11 cellular contexts compared by ENCODE assay signal in the genomic region with DNA sequence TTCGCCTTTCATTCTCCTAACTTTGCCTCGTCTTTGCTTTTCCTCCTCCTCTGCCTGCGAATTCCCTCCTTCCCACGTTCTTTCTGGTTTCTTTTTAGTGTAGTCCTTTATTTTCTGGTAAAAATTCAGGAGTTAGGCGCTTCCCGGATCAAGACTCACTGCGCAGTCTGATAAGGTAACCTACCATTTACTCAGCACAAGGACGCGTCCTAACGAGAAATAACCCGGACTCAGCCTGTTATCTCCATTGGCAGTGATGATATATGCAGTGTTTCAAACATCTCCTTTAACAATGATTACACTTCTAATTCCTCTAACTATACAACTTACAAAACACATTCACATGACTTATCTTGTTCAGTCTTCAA. TPM values are rescaled to one million over a fixed set of nuclear protein-coding genes. Genes with fewer than 3 reads are reported as not detected.
DNase-seq lines count a peak whose midpoint lies in the region; ATAC-seq and TF ChIP-seq lines count a peak whose summit lies in the region.
"Had no signal": no experiment of that assay in that cellular context is flagged by ENCODE, and none has a peak within 500 bp of the region (broad histone marks: within the 10 kb centered on the region; RNA-seq: fewer than 3 reads in every experiment).

No MANE protein-coding gene starts in this region.

- H3K4me3 ChIP-seq in endocrine pancreas (ENCODE audit: control insufficient read depth, insufficient read depth, low read length) (peak overlapping the region; percentile 44), mucosa of stomach (ENCODE audit: low read length) (peak overlapping the region; percentile 9), vagina (peak overlapping the region; percentile 46 to 49)

- H3K27me3 ChIP-seq in endocrine pancreas (ENCODE audit: control insufficient read depth, insufficient read depth, low read length) (peaks cover 3% of the 10 kb centered on the region), mucosa of stomach (ENCODE audit: control insufficient read depth, insufficient read depth, low read length) (peaks cover 27% of the 10 kb centered on the region), vagina (no peaks in the 10 kb centered on the region)

- ATAC-seq in Right ventricle myocardium superior (ENCODE audit: poor library complexity) (peak; percentile 28), GM19324 (IDR thresholded peaks at IDR 0.05; ENCODE audit: low FRiP score, unreplicated experiment) (no peak), HG03439 (IDR thresholded peaks at IDR 0.05; ENCODE audit: unreplicated experiment) (no peak)

- no peaks in the 10 kb centered on the region for H3K36me3 ChIP-seq in endocrine pancreas (ENCODE audit: control insufficient read depth, insufficient read depth, low read length)
- no peaks in the 10 kb centered on the region for H3K36me3 ChIP-seq in mucosa of stomach (ENCODE audit: control insufficient read depth, insufficient read depth, low read length)
- no peaks in the 10 kb centered on the region for H3K36me3 ChIP-seq in vagina

- no peaks in the 10 kb centered on the region for H3K9me3 ChIP-seq in endocrine pancreas (ENCODE audit: control insufficient read depth, low read length)
- no peaks in the 10 kb centered on the region for H3K9me3 ChIP-seq in mucosa of stomach (ENCODE audit: control insufficient read depth, low read length)
- no peaks in the 10 kb centered on the region for H3K9me3 ChIP-seq in vagina

- no peak overlapping the region for H3K27ac ChIP-seq in vagina

- DNase-seq in Right ventricle myocardium superior (no peak), cardiac septum (ENCODE audit: low spot score) (no peak), vagina (ENCODE audit: extremely low spot score in 2 of 2) (no peak), COLO829 (ENCODE audit: low spot score) (no peak)
- DNase-seq: DMS79 had no signal

- H3K9ac ChIP-seq in endocrine pancreas (ENCODE audit: control insufficient read depth, insufficient read depth, low read length) (no peak overlapping the region), mucosa of stomach (ENCODE audit: low read length) (no peak overlapping the region)

- H3K4me1 ChIP-seq in endocrine pancreas (ENCODE audit: control insufficient read depth, insufficient read depth, low read length) (no peaks in the 10 kb centered on the region), mucosa of stomach (ENCODE audit: control insufficient read depth, insufficient read depth, low read length) (no peaks in the 10 kb centered on the region), vagina (peaks cover 14% of the 10 kb centered on the region)

- intact Hi-C loops in Right ventricle myocardium superior (cut with DNase I) (no loop called here), cardiac septum (cut with DNase I) (no loop called here), vagina (cut with DNase I) (no loop called here)

- no peak for TF ChIP-seq CTCF in vagina (IDR thresholded peaks at IDR 0.05)

- no peak for TF ChIP-seq POLR2A in vagina (IDR thresholded peaks at IDR 0.05)

RNA-seq across cellular contexts. Expression of a gene that starts 0.4 kb away (rescaled TPM):
- total RNA-seq in Right ventricle myocardium superior (14.5 TPM), cardiac septum (0.75 TPM), vagina (not detected)
- total RNA-seq: lung microvascular endothelial cell; T-helper 2 cell treated with Interferon-gamma antibody and Interleukin-4, amounts not matched to agents 100 ng/mL and 5 ng/mL, for 36 hours had no signal
